32 cellular contexts compared by ENCODE assay signal in the genomic region with DNA sequence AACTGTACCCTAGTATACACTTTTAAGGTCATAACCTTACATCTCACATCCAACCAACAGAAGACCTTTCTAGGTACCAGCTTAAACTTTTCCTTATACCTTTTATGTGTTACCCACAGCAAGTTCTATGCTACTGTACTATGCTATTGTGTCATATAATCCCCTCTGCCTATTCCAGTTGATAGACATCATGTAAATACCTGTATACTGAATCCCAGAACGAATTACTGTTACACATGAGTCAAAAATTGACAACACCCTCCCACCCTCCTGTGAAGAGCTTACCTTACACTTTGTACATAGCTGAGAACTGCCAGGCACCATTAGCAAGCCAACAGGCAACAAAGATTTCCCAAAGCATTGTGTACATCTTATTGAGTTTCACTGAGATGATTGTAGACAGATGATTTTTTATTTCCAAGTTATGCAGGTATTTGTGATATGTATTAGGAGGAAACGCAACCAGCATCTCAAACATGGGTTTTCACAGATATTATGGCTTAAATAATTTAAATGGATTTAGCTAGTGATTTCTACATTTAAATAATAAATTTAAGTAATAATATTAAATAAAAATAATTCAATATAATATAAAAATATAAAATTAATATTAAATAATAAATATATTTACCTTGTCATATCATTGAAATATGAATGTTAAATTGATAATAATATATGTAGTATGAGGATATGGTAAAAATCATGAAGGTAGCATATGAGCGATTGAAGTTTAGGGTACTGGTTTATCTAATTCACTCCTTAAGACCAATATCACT.
"Had no signal": no experiment of that assay in that cellular context is flagged by ENCODE, and none has a peak within 500 bp of the region (broad histone marks: within the 10 kb centered on the region; RNA-seq: fewer than 3 reads in every experiment).

No MANE protein-coding gene starts in this region.

- H3K27ac Mint-ChIP-seq: activated CD8-positive, alpha-beta T cell treated with anti-CD3 and anti-CD28 coated beads for 36 hours; activated naive CD4-positive, alpha-beta T cell treated with anti-CD3 and anti-CD28 coated beads, Interleukin-2, amount 50 U/mL, for 72 hours; brain; immature natural killer cell; naive thymus-derived CD4-positive, alpha-beta T cell; T-helper 1 cell treated with Interleukin-12 subunit alpha and Interleukin-12 subunit beta and Interleukin-4 antibody, amounts not matched to agents 30 μg/mL and 1 μg/mL, for 36 hours had no signal

- H3K4me2 ChIP-seq: smooth muscle cell had no signal

- H3K9me3 Mint-ChIP-seq: activated CD8-positive, alpha-beta T cell treated with anti-CD3 and anti-CD28 coated beads for 36 hours; immature natural killer cell; naive thymus-derived CD4-positive, alpha-beta T cell; T-helper 1 cell treated with Interleukin-12 subunit alpha and Interleukin-12 subunit beta and Interleukin-4 antibody, amounts not matched to agents 30 μg/mL and 1 μg/mL, for 36 hours had no signal

- H3K27me3 ChIP-seq: adrenal gland, cardiac muscle cell, dorsolateral prefrontal cortex, gastroesophageal sphincter, ovary, sigmoid colon had no signal

- H3K4me3 Mint-ChIP-seq: activated CD8-positive, alpha-beta T cell treated with anti-CD3 and anti-CD28 coated beads for 36 hours; brain; immature natural killer cell; naive thymus-derived CD4-positive, alpha-beta T cell; T-helper 1 cell treated with Interleukin-12 subunit alpha and Interleukin-12 subunit beta and Interleukin-4 antibody, amounts not matched to agents 30 μg/mL and 1 μg/mL, for 36 hours had no signal

- ATAC-seq: activated CD8-positive, alpha-beta T cell treated with anti-CD3 and anti-CD28 coated beads for 36 hours; gastroesophageal sphincter; naive thymus-derived CD4-positive, alpha-beta T cell; psoas muscle had no signal

- H3K27ac ChIP-seq: adrenal gland, cardiac muscle cell, coronary artery, dorsolateral prefrontal cortex, gastroesophageal sphincter, ovary, psoas muscle, sigmoid colon, thoracic aorta, WERI-Rb-1 had no signal

- H3K27me3 Mint-ChIP-seq: activated CD8-positive, alpha-beta T cell treated with anti-CD3 and anti-CD28 coated beads for 36 hours; naive thymus-derived CD4-positive, alpha-beta T cell had no signal

- H3K4me1 ChIP-seq: gastroesophageal sphincter, psoas muscle, sigmoid colon had no signal

- H3K4me1 Mint-ChIP-seq: immature natural killer cell had no signal

- FAIRE-seq: kidney, urothelium cell line had no signal

- H3K4me3 ChIP-seq: adrenal gland, cardiac muscle cell, coronary artery, dorsolateral prefrontal cortex, gastroesophageal sphincter, ovary, psoas muscle, sigmoid colon, smooth muscle cell, thoracic aorta had no signal

- H3K36me3 ChIP-seq: adrenal gland, cardiac muscle cell, gastroesophageal sphincter, ovary, sigmoid colon, thoracic aorta, WERI-Rb-1 had no signal

- H3K36me3 Mint-ChIP-seq: activated naive CD4-positive, alpha-beta T cell treated with anti-CD3 and anti-CD28 coated beads, Interleukin-2, amount 50 U/mL, for 72 hours; brain; immature natural killer cell had no signal

- H3K9me3 ChIP-seq: adrenal gland, gastroesophageal sphincter, ovary, psoas muscle, sigmoid colon, thoracic aorta had no signal

- DNase-seq: activated CD4-positive, alpha-beta T cell treated with anti-CD3 and anti-CD28 coated beads, Interleukin-2, amount 50 U/mL, for 1 hour; activated CD4-positive, CD25-positive, alpha-beta regulatory T cell treated with anti-CD3 and anti-CD28 coated beads, Interleukin-2, amount 50 U/mL, for 72 hours; activated CD8-positive, alpha-beta T cell treated with anti-CD3 and anti-CD28 coated beads for 36 hours; activated naive CD4-positive, alpha-beta T cell; adrenal gland; aorta; cerebellar nuclear complex; dorsolateral prefrontal cortex; effector memory CD4-positive, alpha-beta T cell; hippocampal formation; immature natural killer cell; kidney; midbrain; naive thymus-derived CD4-positive, alpha-beta T cell; ovary; psoas muscle; sigmoid colon; stimulated activated CD4-positive, alpha-beta T cell treated with anti-CD3 and anti-CD28 coated beads, Interleukin-1b, Interleukin-23, amount 100 ng/mL, for 48 hours; stimulated activated naive CD4-positive, alpha-beta T cell; SW 1271; T-helper 9 cell; trophoblast cell; WERI-Rb-1 had no signal
